In genomic region chr17:75721463-75722011, GRCh38 we compare ENCODE assay signal across 9 cellular contexts. TPM values are rescaled to one million over a fixed set of nuclear protein-coding genes. Genes with fewer than 3 reads are reported as not detected.
DNase-seq lines count a peak whose midpoint lies in the region; ATAC-seq and TF ChIP-seq lines count a peak whose summit lies in the region.
"Had no signal": no experiment of that assay in that cellular context is flagged by ENCODE, and none has a peak within 500 bp of the region (broad histone marks: within the 10 kb centered on the region; RNA-seq: fewer than 3 reads in every experiment).

No MANE protein-coding gene starts in this region.

- peak in 1 of 3 donors; percentile 19 for TF ChIP-seq CTCF in breast epithelium (IDR thresholded peaks at IDR 0.05)
- TF ChIP-seq CTCF in lower leg skin (IDR thresholded peaks at IDR 0.05), result no peak
- TF ChIP-seq CTCF in thoracic aorta (IDR thresholded peaks at IDR 0.05), result no peak

- DNase-seq in NCI-H2227 (lab: John Stamatoyannopoulos, UW; ENCODE audit: unreplicated experiment) (peak; percentile 68), NCI-H2227 treated with DMSO at 0.1 percent for 48 hours (lab: John Stamatoyannopoulos, UW) (no peak), breast epithelium (ENCODE audit: low spot score in 2 of 2) (no peak), lower leg skin (ENCODE audit: low spot score in 2 of 2) (no peak), thoracic aorta (ENCODE audit: low spot score) (no peak), NCI-H748 treated with DMSO at 0.1 percent for 48 hours (lab: John Stamatoyannopoulos, UW) (no peak), NCI-H524 (lab: John Stamatoyannopoulos, UW) (no peak)
- DNase-seq in stimulated activated naive CD4-positive, alpha-beta T cell treated with Interleukin-2 at 50 U/mL for 16 hours (lab: John Stamatoyannopoulos, UW), result no peak
- DNase-seq: NCI-H2081 treated with DMSO at 0.1 percent for 48 hours had no signal

- no peak for ATAC-seq in thoracic aorta (ENCODE audit: insufficient number of reproducible peaks, low FRiP score, low read depth)

- H3K27ac ChIP-seq in breast epithelium (peak overlapping the region; percentile 86 to 94), thoracic aorta (no peak overlapping the region)

- H3K9me3 ChIP-seq in breast epithelium (no peaks in the 10 kb centered on the region), thoracic aorta (no peaks in the 10 kb centered on the region)

- H3K27me3 ChIP-seq in breast epithelium (peaks cover 3% of the 10 kb centered on the region in 2 donors), thoracic aorta (replicated peaks; ENCODE audit: insufficient read depth) (peaks cover 9% of the 10 kb centered on the region)

- peak overlapping the region; percentile 43 to 83 (median 82) for H3K4me3 ChIP-seq in breast epithelium
- peak overlapping the region; percentile 51 for H3K4me3 ChIP-seq in lower leg skin (ENCODE audit: low read depth, poor library complexity, severe bottlenecking)
- peak overlapping the region; percentile 58 for H3K4me3 ChIP-seq in thoracic aorta

- no peaks in the 10 kb centered on the region for H3K36me3 ChIP-seq in breast epithelium
- no peaks in the 10 kb centered on the region for H3K36me3 ChIP-seq in thoracic aorta

- TF ChIP-seq POLR2A in breast epithelium (IDR thresholded peaks at IDR 0.05), result no peak
- no peak for TF ChIP-seq POLR2A in lower leg skin (IDR thresholded peaks at IDR 0.05)

- no peaks in the 10 kb centered on the region for H3K4me1 ChIP-seq in breast epithelium
- peaks cover 0 to 5% of the 10 kb centered on the region in 2 donors for H3K4me1 ChIP-seq in thoracic aorta (ENCODE audit: control insufficient read depth in 1 of 2, low read depth in 2 of 2)

- WGBS in lower leg skin, 2 donors, result 12 to 26% methylated on average over 13 to 21 of the region's 33 CpGs

- intact Hi-C loops in breast epithelium (cut with DNase I; ENCODE audit: low total_unique reads) (no loop called here), lower leg skin (cut with DNase I; ENCODE audit: low total_unique reads) (no loop called here)

RNA-seq across cellular contexts. Expression of gene ITGB4, which starts 0.3 kb away (rescaled TPM):
- 100 to 1,000 TPM in 1 of 3 donors, 10 to 100 TPM in 1, 1 to 10 TPM in 1; 9.8 to 125 (median 67.2) TPM for total RNA-seq in breast epithelium
- total RNA-seq in lower leg skin, result 100 to 1,000 TPM; 371 to 689 (median 435) TPM
- total RNA-seq in thoracic aorta, result 10 to 100 TPM; 11.6 to 21.1 TPM

RNA-seq across cellular contexts. Expression of gene GALK1, which starts 43.5 kb away (rescaled TPM):
- total RNA-seq in breast epithelium (10 to 100 TPM; 21.9 to 32.1 (median 24.9) TPM), lower leg skin (10 to 100 TPM; 20.6 to 31.0 (median 28.9) TPM), thoracic aorta (10 to 100 TPM; 29.6 to 58.3 TPM)

RNA-seq across cellular contexts. Expression of gene SAP30BP, which starts 54.4 kb away (rescaled TPM):
- total RNA-seq in breast epithelium (10 to 100 TPM; 68.3 to 89.5 (median 86.1) TPM), lower leg skin (10 to 100 TPM; 54.0 to 85.1 (median 74.1) TPM), thoracic aorta (10 to 100 TPM; 65.1 to 70.4 TPM)

RNA-seq across cellular contexts. Expression of gene RECQL5, which starts 54.6 kb away (rescaled TPM):
- 10 to 100 TPM; 10.7 to 22.8 (median 14.1) TPM for total RNA-seq in breast epithelium
- 10 to 100 TPM; 50.8 to 76.3 (median 60.5) TPM for total RNA-seq in lower leg skin
- 10 to 100 TPM; 12.6 to 29.9 TPM for total RNA-seq in thoracic aorta

Comparison
In these comparisons a context has a peak if more than half of its experiments do, and no peak if none do; other contexts are left out.
1. H3K27ac ChIP-seq: peak in breast epithelium (2 of 2); none in thoracic aorta (0 of 2).
2. Peak in every context shown above with its lines, with median percentiles within 50 percentile points of each other: H3K4me3 ChIP-seq.